In the genomic region with DNA sequence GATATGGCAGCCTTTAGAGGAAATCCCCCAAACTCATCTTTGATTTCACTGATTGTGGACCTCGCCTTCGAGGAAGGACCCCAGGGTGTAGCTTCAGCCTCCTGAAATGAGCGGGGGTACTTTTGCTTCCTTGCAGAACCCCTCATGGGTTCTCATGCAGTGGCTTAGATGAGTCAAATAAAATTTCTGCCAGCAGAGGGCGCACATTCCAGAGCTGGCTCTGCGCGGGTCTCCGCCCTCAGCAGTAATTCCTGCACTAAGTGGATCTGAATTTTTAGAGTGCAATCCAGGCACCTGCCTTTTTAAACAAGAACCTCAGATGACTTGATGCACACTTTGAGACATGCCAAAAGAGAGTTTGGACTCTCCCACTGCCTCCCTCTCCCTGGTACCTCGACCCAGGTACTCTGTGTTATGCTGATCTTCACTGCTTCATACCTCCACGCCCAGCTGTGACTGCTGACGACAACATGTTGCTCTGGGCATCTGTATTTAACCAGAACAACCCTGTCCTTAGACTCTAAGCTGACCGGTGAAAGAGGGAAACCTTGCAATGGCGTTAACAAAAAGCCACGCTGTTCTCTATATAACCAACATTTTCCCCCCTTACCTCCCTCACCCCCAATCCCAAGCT, we compare ENCODE assay signal across 8 cellular contexts. TPM values are rescaled to one million over a fixed set of nuclear protein-coding genes. Genes with fewer than 3 reads are reported as not detected.
DNase-seq lines count a peak whose midpoint lies in the region; ATAC-seq and TF ChIP-seq lines count a peak whose summit lies in the region.

No MANE protein-coding gene starts in this region.

- H3K4me1 Mint-ChIP-seq in neural crest cell, result peaks cover 13% of the 10 kb centered on the region

- peaks cover 44% of the 10 kb centered on the region for H3K27me3 Mint-ChIP-seq in neural crest cell (ENCODE audit: low read depth)

- H3K9me3 ChIP-seq in esophagus muscularis mucosa, result no peaks in the 10 kb centered on the region
- H3K9me3 ChIP-seq in vagina, result no peaks in the 10 kb centered on the region

- H3K4me3 ChIP-seq in esophagus muscularis mucosa (no peak overlapping the region), vagina (no peak overlapping the region)

- peaks cover 3% of the 10 kb centered on the region for H3K9me3 Mint-ChIP-seq in neural crest cell

- H3K4me1 ChIP-seq in esophagus muscularis mucosa (no peaks in the 10 kb centered on the region), vagina (no peaks in the 10 kb centered on the region)

- DNase-seq in AG08395 (ENCODE audit: low spot score) (peak; percentile 67), NCI-H2107 treated with DMSO at 0.1 percent for 48 hours (lab: John Stamatoyannopoulos, UW; ENCODE audit: unreplicated experiment) (peak; percentile 23), esophagus muscularis mucosa (ENCODE audit: extremely low spot score) (peak; percentile 66), neural crest cell (ENCODE audit: low read depth, low spot score) (peak; percentile 91), vagina (ENCODE audit: extremely low spot score in 2 of 2) (no peak)
- peak; percentile 1 to 11 for DNase-seq in activated CD4-positive, alpha-beta T cell treated with anti-CD3 and anti-CD28 coated beads, Interleukin-2, amount 50 U/mL, for 4 hours

- H3K27me3 ChIP-seq in esophagus muscularis mucosa, result peaks cover 0 to 42% (median 3%) of the 10 kb centered on the region in 4 donors
- no peaks in the 10 kb centered on the region for H3K27me3 ChIP-seq in vagina

- no peaks in the 10 kb centered on the region for H3K36me3 Mint-ChIP-seq in neural crest cell (ENCODE audit: low read depth)

- H3K4me3 Mint-ChIP-seq in neural crest cell, result no peak overlapping the region

- H3K27ac ChIP-seq in esophagus muscularis mucosa (replicated peaks in 1 of 4) (no peak overlapping the region), vagina (no peak overlapping the region)

- no peak overlapping the region for H3K27ac Mint-ChIP-seq in neural crest cell (ENCODE audit: unreplicated experiment)

- TF ChIP-seq CTCF in GM12874 (IDR thresholded peaks at IDR 0.05; ENCODE audit: insufficient read depth, low read depth, low read length) (peak; percentile 74), esophagus muscularis mucosa (IDR thresholded peaks at IDR 0.05) (peak; percentile 41 to 78 (median 68)), neural crest cell (conservative IDR thresholded peaks at IDR 0.05) (peak; percentile 90), vagina (IDR thresholded peaks at IDR 0.05) (peak; percentile 23 to 44 (median 38))

- TF ChIP-seq EP300 in esophagus muscularis mucosa (IDR thresholded peaks at IDR 0.05), result no peak

- WGBS in esophagus muscularis mucosa, result 41% methylated on average over 13 of the region's 13 CpGs

- no peaks in the 10 kb centered on the region for H3K36me3 ChIP-seq in esophagus muscularis mucosa
- H3K36me3 ChIP-seq in vagina, result no peaks in the 10 kb centered on the region

- intact Hi-C loops in esophagus muscularis mucosa (cut with DNase I) (no loop called here), vagina (cut with DNase I) (no loop called here)

- peak; percentile 87 for ATAC-seq in HG02798 (IDR thresholded peaks at IDR 0.05; ENCODE audit: poor library complexity, unreplicated experiment)

- TF ChIP-seq POLR2A in esophagus muscularis mucosa (IDR thresholded peaks at IDR 0.05; ENCODE audit: low read depth) (no peak), vagina (IDR thresholded peaks at IDR 0.05) (no peak)

RNA-seq across cellular contexts. Expression of a gene that starts 7.3 kb away (rescaled TPM):
- total RNA-seq in esophagus muscularis mucosa (10 to 100 TPM in 2 of 4 donors, 1 to 10 TPM in 2; 6.6 to 13.6 (median 9.8) TPM), neural crest cell (9.1 and 10.3 TPM in 2 replicates), vagina (15.2 TPM)

Comparison
In these comparisons a context has a peak if more than half of its experiments do, and no peak if none do; other contexts are left out.
1. DNase-seq: peak in AG08395 (single experiment), NCI-H2107 treated with DMSO at 0.1 percent for 48 hours (single experiment), activated CD4-positive, alpha-beta T cell treated with anti-CD3 and anti-CD28 coated beads, Interleukin-2, amount 50 U/mL, for 4 hours (2 of 2), esophagus muscularis mucosa (single experiment) and neural crest cell (single experiment); none in vagina (0 of 2).
2. CTCF ChIP-seq: peak in every context shown above with its lines; median percentile 90 in neural crest cell; 74 in GM12874; 68 in esophagus muscularis mucosa; 38 in vagina.